Comparison of ENCODE assay signal across 12 cellular contexts in genomic region chr19:54415901-54416621, GRCh38. TPM values are rescaled to one million over a fixed set of nuclear protein-coding genes. Genes with fewer than 3 reads are reported as not detected.
A peak's percentile ranks its signal among the peaks of the same experiment; 100 is the strongest.
DNase-seq lines count a peak whose midpoint lies in the region; ATAC-seq, FAIRE-seq and TF ChIP-seq lines count a peak whose summit lies in the region.
"Had no signal": no experiment of that assay in that cellular context is flagged by ENCODE, and none has a peak within 500 bp of the region (broad histone marks: within the 10 kb centered on the region; RNA-seq: fewer than 3 reads in every experiment).

No MANE protein-coding gene starts in this region.

- DNase-seq in ELF-1 (ENCODE audit: low read depth, low spot score) (peak; percentile 4), hepatic stellate cell (ENCODE audit: low spot score) (peak; percentile 29), pancreas (peak in 1 of 6 donors; percentile 68), adrenal gland (no peak), NCI-H187 (lab: John Stamatoyannopoulos, UW) (no peak), uterus (no peak)
- DNase-seq: cortex of kidney, T1000 had no signal

- H3K4me1 ChIP-seq in Loucy (ENCODE audit: insufficient read depth, low read length, poor library complexity, severe bottlenecking) (peaks cover 15% of the 10 kb centered on the region), pancreas (no peaks in the 10 kb centered on the region), adrenal gland (replicated peaks in 1 of 2) (peaks cover 0 to 5% of the 10 kb centered on the region in 2 donors), uterus (no peaks in the 10 kb centered on the region)

- H3K4me3 ChIP-seq in Loucy (ENCODE audit: low read length, poor library complexity, severe bottlenecking) (peak overlapping the region; percentile 67), pancreas (peak overlapping the region in 3 of 4 donors; percentile 27 to 44 (median 41)), adrenal gland (no peak overlapping the region), uterus (peak overlapping the region in 1 of 2 donors; percentile 1)

- H4K20me1 ChIP-seq in Loucy (ENCODE audit: insufficient read depth, low read length, poor library complexity, severe bottlenecking): no peaks in the 10 kb centered on the region

- H3K36me3 ChIP-seq in Loucy (ENCODE audit: insufficient read depth, low read length) (no peaks in the 10 kb centered on the region), pancreas (no peaks in the 10 kb centered on the region), adrenal gland (replicated peaks in 1 of 2) (no peaks in the 10 kb centered on the region), uterus (no peaks in the 10 kb centered on the region)

- WGBS in pancreas, 2 donors: 1 to 2% methylated on average over 20 to 25 of the region's 25 CpGs
- 5 to 8% (median 6%) methylated on average over 16 to 25 of the region's 25 CpGs for WGBS in adrenal gland, 4 donors

- H3K9me3 ChIP-seq in Loucy (ENCODE audit: insufficient read depth, low read depth, low read length) (no peaks in the 10 kb centered on the region), pancreas (no peaks in the 10 kb centered on the region), adrenal gland (replicated peaks in 1 of 3) (no peaks in the 10 kb centered on the region), uterus (no peaks in the 10 kb centered on the region)

- H3F3A ChIP-seq in Loucy (ENCODE audit: low read depth): no peaks in the 10 kb centered on the region

- H3K79me2 ChIP-seq in Loucy (ENCODE audit: insufficient read depth, low read length): no peaks in the 10 kb centered on the region

- peak overlapping the region; percentile 71 for H3K4me2 ChIP-seq in Loucy (ENCODE audit: low read depth, low read length, poor library complexity, severe bottlenecking)

- H3K27me3 ChIP-seq in Loucy (ENCODE audit: insufficient read depth, low read length, poor library complexity, severe bottlenecking): no peaks in the 10 kb centered on the region
- peaks cover 0 to 9% (median 3%) of the 10 kb centered on the region in 4 donors for H3K27me3 ChIP-seq in pancreas
- peaks cover 30% of the 10 kb centered on the region for H3K27me3 ChIP-seq in adrenal gland
- peaks cover 3 to 22% of the 10 kb centered on the region in 2 donors for H3K27me3 ChIP-seq in uterus

- intact Hi-C loops in pancreas (cut with DNase I): no loop called here
- intact Hi-C loops in adrenal gland (cut with DNase I): no loop called here
- intact Hi-C loops in uterus (cut with DNase I; ENCODE audit: low total_unique reads): no loop called here

- H3K9ac ChIP-seq in Loucy (ENCODE audit: low read depth, low read length, poor library complexity, severe bottlenecking): peak overlapping the region; percentile 54

- no peaks in the 10 kb centered on the region for H3K9me2 ChIP-seq in Loucy (replicated peaks; ENCODE audit: low read depth, low read length)

- no peak for TF ChIP-seq CTCF in Loucy (conservative IDR thresholded peaks at IDR 0.05; ENCODE audit: low read length)
- no peak for TF ChIP-seq CTCF in pancreas (IDR thresholded peaks at IDR 0.05)
- TF ChIP-seq CTCF in adrenal gland (IDR thresholded peaks at IDR 0.05): no peak
- no peak for TF ChIP-seq CTCF in uterus (IDR thresholded peaks at IDR 0.05)

- no peak for FAIRE-seq in pancreas (lab: Jason Lieb, UNC)

- H3K27ac ChIP-seq in pancreas (peak overlapping the region in 2 of 4 donors; percentile 46 to 63), adrenal gland (no peak overlapping the region), uterus (peak overlapping the region in 1 of 2 donors; percentile 8)

- no peak for ATAC-seq in pancreas
- ATAC-seq in HG03432 (IDR thresholded peaks at IDR 0.05; ENCODE audit: unreplicated experiment): no peak

- TF ChIP-seq POLR2A in adrenal gland (IDR thresholded peaks at IDR 0.05) (no peak), uterus (IDR thresholded peaks at IDR 0.05) (no peak)

- no peak overlapping the region for H2AFZ ChIP-seq in Loucy (ENCODE audit: low read length)

RNA-seq across cellular contexts. Expression of gene TTYH1, which starts 0.8 kb away (rescaled TPM):
- total RNA-seq in pancreas (10 to 100 TPM; 20.8 to 38.1 (median 24.6) TPM), adrenal gland (1 to 10 TPM in 2 of 8 donors, under 1 TPM in 3, not detected in 3; 0.61 to 3.3 (median 0.81) TPM), uterus (10 to 100 TPM in 1 of 4 donors, 1 to 10 TPM in 1, not detected in 2; 1.9 to 10.2 TPM)
- polyA plus RNA-seq in pancreas (10 to 100 TPM; 40.0 to 78.0 TPM), adrenal gland (1 to 10 TPM in 2 of 3 donors, not detected in 1; 1.6 to 1.7 TPM)
- total RNA-seq: osteocyte had no signal
- polyA plus RNA-seq: CD14-positive monocyte had no signal

RNA-seq across cellular contexts. Expression of gene LENG8, which starts 32.9 kb away (rescaled TPM):
- total RNA-seq in pancreas (100 to 1,000 TPM in 4 of 6 donors, 10 to 100 TPM in 2; 64.8 to 173 (median 129) TPM), adrenal gland (100 to 1,000 TPM in 4 of 8 donors, 10 to 100 TPM in 4; 33.6 to 207 (median 90.8) TPM), uterus (100 to 1,000 TPM in 2 of 4 donors, 10 to 100 TPM in 2; 58.1 to 275 (median 91.4) TPM)
- polyA plus RNA-seq in pancreas (100 to 1,000 TPM; 313 to 657 TPM), adrenal gland (100 to 1,000 TPM in 2 of 3 donors, 10 to 100 TPM in 1; 17.4 to 725 (median 247) TPM)

RNA-seq across cellular contexts. Expression of gene LENG9, which starts 47.5 kb away (rescaled TPM):
- total RNA-seq in pancreas (10 to 100 TPM in 5 of 6 donors, 1 to 10 TPM in 1; 8.6 to 23.4 (median 16.9) TPM), adrenal gland (10 to 100 TPM in 2 of 8 donors, 1 to 10 TPM in 6; 6.3 to 15.3 (median 8.6) TPM), uterus (1 to 10 TPM in 3 of 4 donors, not detected in 1; 3.7 to 7.1 (median 3.8) TPM)
- polyA plus RNA-seq in pancreas (10 to 100 TPM in 1 of 2 donors, 1 to 10 TPM in 1; 4.2 to 12.1 TPM), adrenal gland (1 to 10 TPM; 1.3 to 4.2 (median 3.1) TPM)

RNA-seq across cellular contexts. Expression of gene LAIR1, which starts 51.3 kb away (rescaled TPM):
- total RNA-seq in pancreas (10 to 100 TPM in 2 of 6 donors, 1 to 10 TPM in 3, under 1 TPM in 1; 0.69 to 33.1 (median 4.8) TPM), adrenal gland (10 to 100 TPM; 12.0 to 80.7 (median 50.8) TPM), uterus (10 to 100 TPM in 2 of 4 donors, 1 to 10 TPM in 2; 1.0 to 64.7 (median 9.5) TPM)
- polyA plus RNA-seq in pancreas (1 to 10 TPM; 1.7 to 3.1 TPM), adrenal gland (10 to 100 TPM; 14.4 to 39.2 (median 21.6) TPM)
- total RNA-seq: osteocyte had no signal

RNA-seq across cellular contexts. Expression of gene CDC42EP5, which starts 57.0 kb away (rescaled TPM):
- 10 to 100 TPM in 4 of 6 donors, 1 to 10 TPM in 2; 8.2 to 48.0 (median 20.4) TPM for total RNA-seq in pancreas
- polyA plus RNA-seq in pancreas: 10 to 100 TPM in 1 of 2 donors, 1 to 10 TPM in 1; 7.5 to 15.1 TPM
- 10 to 100 TPM in 7 of 8 donors, 1 to 10 TPM in 1; 9.7 to 27.9 (median 15.7) TPM for total RNA-seq in adrenal gland
- 10 to 100 TPM in 2 of 3 donors, under 1 TPM in 1; 0.44 to 36.0 (median 16.5) TPM for polyA plus RNA-seq in adrenal gland
- 10 to 100 TPM in 2 of 4 donors, 1 to 10 TPM in 2; 1.8 to 39.8 (median 16.1) TPM for total RNA-seq in uterus
- polyA plus RNA-seq: CD14-positive monocyte had no signal

Comparison
In these comparisons a context has a peak if more than half of its experiments do, and no peak if none do; other contexts are left out.
1. DNase-seq: peak in ELF-1 (single experiment) and hepatic stellate cell (single experiment); none in adrenal gland (0 of 7), NCI-H187 (0 of 2) and uterus (0 of 2).
2. H3K4me3 ChIP-seq: peak in Loucy (single experiment) and pancreas (3 of 4); none in adrenal gland (0 of 4).